In the genomic region with DNA sequence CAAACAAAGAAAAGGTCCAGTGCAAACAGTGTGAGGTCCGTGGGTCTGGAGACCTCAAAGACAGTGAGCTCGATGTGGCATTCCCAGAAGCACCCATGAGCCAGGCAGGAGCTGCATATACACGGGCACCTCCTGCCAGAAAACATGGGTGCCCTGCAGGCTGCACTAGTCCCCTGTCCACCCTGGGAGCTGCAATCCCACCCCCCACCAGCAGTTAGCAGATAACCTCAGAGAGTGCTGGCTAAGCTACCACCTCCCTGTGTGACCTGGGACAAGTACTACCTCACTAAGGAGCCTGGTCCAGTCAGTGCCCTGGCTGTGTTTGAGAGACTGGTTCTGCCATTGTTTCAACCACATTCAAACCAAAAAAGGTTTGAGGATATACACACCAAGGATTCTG, we compare ENCODE assay signal across 23 cellular contexts.
DNase-seq lines count a peak whose midpoint lies in the region; ATAC-seq and TF ChIP-seq lines count a peak whose summit lies in the region.
"Had no signal": no experiment of that assay in that cellular context is flagged by ENCODE, and none has a peak within 500 bp of the region (broad histone marks: within the 10 kb centered on the region; RNA-seq: fewer than 3 reads in every experiment).

No MANE protein-coding gene starts in this region.

- H2BK5ac ChIP-seq in H9 (ENCODE audit: insufficient read length, low read length) = no peak overlapping the region

- H3K79me2 ChIP-seq in H9 (ENCODE audit: insufficient read depth, low read length) = no peaks in the 10 kb centered on the region
- H3K79me2 ChIP-seq in neural progenitor cell (ENCODE audit: low read depth) = peaks cover 61% of the 10 kb centered on the region

- H3K4me1 Mint-ChIP-seq in H9 (peaks cover 19 to 32% of the 10 kb centered on the region in 2 experiments), endodermal cell (peaks cover 19% of the 10 kb centered on the region), neural progenitor cell (peaks cover 49% of the 10 kb centered on the region)
- no peaks in the 10 kb centered on the region for H3K4me1 Mint-ChIP-seq in activated CD8-positive, alpha-beta T cell treated with anti-CD3 and anti-CD28 coated beads, Interleukin-2, amount 10 ng/mL, durations not matched to agents 7 days and 5 days (ENCODE audit: low read depth)
- H3K4me1 Mint-ChIP-seq: CD4-positive, CD25-positive, alpha-beta regulatory T cell; CD8-positive, alpha-beta memory T cell; IgD-negative memory B cell had no signal

- H3K14ac ChIP-seq in H9 (ENCODE audit: insufficient read depth, low read length) = no peak overlapping the region

- H3K4me2 ChIP-seq in H9 (ENCODE audit: insufficient read depth, insufficient read length, low read length) (no peak overlapping the region), neural progenitor cell (no peak overlapping the region)

- TF ChIP-seq CTCF in H9 (conservative IDR thresholded peaks at IDR 0.05) (0 out of 3 replicates have a peak, but pooled peaks have one; percentile 10), WERI-Rb-1 (IDR thresholded peaks at IDR 0.05; ENCODE audit: low read depth, low read length) (0 out of 2 replicates have a peak, but pooled peaks have one; percentile 13), endodermal cell (conservative IDR thresholded peaks at IDR 0.05) (peak; percentile 34), neural progenitor cell (IDR thresholded peaks at IDR 0.05) (no peak)

- H3K36me3 ChIP-seq in WERI-Rb-1 (no peaks in the 10 kb centered on the region), endodermal cell (ENCODE audit: control insufficient read depth, insufficient read depth, low read length) (peaks cover 3% of the 10 kb centered on the region), neural progenitor cell (no peaks in the 10 kb centered on the region)
- H3K36me3 ChIP-seq: BE2C had no signal

- ATAC-seq in activated CD8-positive, alpha-beta T cell treated with anti-CD3 and anti-CD28 coated beads, Interleukin-2, amount 10 ng/mL, durations not matched to agents 7 days and 5 days = no peak
- ATAC-seq in HG03565 (IDR thresholded peaks at IDR 0.05; ENCODE audit: unreplicated experiment) (no peak), GM18505 (IDR thresholded peaks at IDR 0.05; ENCODE audit: unreplicated experiment) (no peak)
- ATAC-seq: GM12878 had no signal

- DNase-seq in H9 = no peak
- DNase-seq in WERI-Rb-1 = no peak
- no peak for DNase-seq in endodermal cell
- no peak for DNase-seq in neural progenitor cell (ENCODE audit: low spot score)
- DNase-seq in NCI-H446 (lab: John Stamatoyannopoulos, UW) = no peak
- DNase-seq in activated CD8-positive, alpha-beta T cell treated with anti-CD3 and anti-CD28 coated beads, Interleukin-2, amount 10 ng/mL, durations not matched to agents 7 days and 5 days = no peak
- DNase-seq: ACHN; BE2C; C1 segment of cervical spinal cord; CD4-positive, CD25-positive, alpha-beta regulatory T cell; CD8-positive, alpha-beta memory T cell; COR-L47; DMS 273 treated with DMSO at 0.1 percent for 48 hours; DMS53; DND-41; EL; GM23248; H7; KG1 had no signal

- H3K27ac ChIP-seq in H9 (ENCODE audit: insufficient read length, low read depth, low read length) = no peak overlapping the region
- H3K27ac ChIP-seq in WERI-Rb-1 = no peak overlapping the region
- peak overlapping the region; percentile 17 for H3K27ac ChIP-seq in endodermal cell (ENCODE audit: low read depth, low read length)
- no peak overlapping the region for H3K27ac ChIP-seq in neural progenitor cell
- H3K27ac ChIP-seq: GM23248 had no signal

- no peak overlapping the region for H2BK12ac ChIP-seq in H9 (ENCODE audit: insufficient read length, low read depth, low read length)

- H3K18ac ChIP-seq in H9 (ENCODE audit: insufficient read length, low read depth, low read length) = no peak overlapping the region

- H2BK15ac ChIP-seq in H9 (ENCODE audit: low read depth, low read length) = no peak overlapping the region

- H4K20me1 ChIP-seq in H9 (ENCODE audit: control insufficient read depth, insufficient read depth, insufficient read length) = no peaks in the 10 kb centered on the region
- H4K20me1 ChIP-seq in neural progenitor cell (ENCODE audit: low read depth) = peaks cover 10% of the 10 kb centered on the region

- H2AFZ ChIP-seq in H9 (ENCODE audit: low read length) = no peak overlapping the region
- H2AFZ ChIP-seq in neural progenitor cell (replicated peaks) = no peak overlapping the region
- H2AFZ ChIP-seq: GM23248 had no signal

- CTCF ChIA-PET in activated CD8-positive, alpha-beta T cell treated with anti-CD3 and anti-CD28 coated beads, Interleukin-2, amount 10 ng/mL, durations not matched to agents 7 days and 5 days (lab: Charles Lee) = no interaction called here

- TF ChIP-seq POLR2A in GM18505 (IDR thresholded peaks at IDR 0.05; ENCODE audit: borderline replicate concordance, extremely low read depth, insufficient read depth, insufficient read length) = no peak

- POLR2A ChIA-PET in activated CD8-positive, alpha-beta T cell treated with anti-CD3 and anti-CD28 coated beads, Interleukin-2, amount 10 ng/mL, durations not matched to agents 7 days and 5 days (lab: Charles Lee) = no interaction called here

- H3K36me3 Mint-ChIP-seq in H9 (ENCODE audit: insufficient read depth in 1 of 3, low read depth in 3 of 3) (peaks cover 10 to 32% (median 16%) of the 10 kb centered on the region in 3 experiments), endodermal cell (ENCODE audit: low read depth) (peaks cover 21% of the 10 kb centered on the region), neural progenitor cell (peaks cover 63% of the 10 kb centered on the region)
- no peaks in the 10 kb centered on the region for H3K36me3 Mint-ChIP-seq in activated CD8-positive, alpha-beta T cell treated with anti-CD3 and anti-CD28 coated beads, Interleukin-2, amount 10 ng/mL, durations not matched to agents 7 days and 5 days (ENCODE audit: low read depth)
- H3K36me3 Mint-ChIP-seq: CD4-positive, CD25-positive, alpha-beta regulatory T cell; CD8-positive, alpha-beta memory T cell; IgD-negative memory B cell had no signal

- H3K27me3 Mint-ChIP-seq in H9 (ENCODE audit: low read depth) (no peaks in the 10 kb centered on the region), endodermal cell (ENCODE audit: insufficient read depth) (no peaks in the 10 kb centered on the region), neural progenitor cell (ENCODE audit: insufficient read depth, low read depth) (peaks cover 7% of the 10 kb centered on the region)
- H3K27me3 Mint-ChIP-seq in activated CD8-positive, alpha-beta T cell treated with anti-CD3 and anti-CD28 coated beads, Interleukin-2, amount 10 ng/mL, durations not matched to agents 7 days and 5 days (ENCODE audit: low read depth) = no peaks in the 10 kb centered on the region
- H3K27me3 Mint-ChIP-seq: CD4-positive, CD25-positive, alpha-beta regulatory T cell had no signal

- no peak overlapping the region for H4K8ac ChIP-seq in H9 (replicated peaks; ENCODE audit: insufficient read length, low read depth, low read length)

- H3K9me3 Mint-ChIP-seq in H9 (no peaks in the 10 kb centered on the region), endodermal cell (no peaks in the 10 kb centered on the region), neural progenitor cell (peaks cover 8% of the 10 kb centered on the region)
- no peaks in the 10 kb centered on the region for H3K9me3 Mint-ChIP-seq in activated CD8-positive, alpha-beta T cell treated with anti-CD3 and anti-CD28 coated beads, Interleukin-2, amount 10 ng/mL, durations not matched to agents 7 days and 5 days (ENCODE audit: insufficient read depth)
- H3K9me3 Mint-ChIP-seq: CD8-positive, alpha-beta memory T cell had no signal

- no peak overlapping the region for H3K9ac ChIP-seq in H9 (ENCODE audit: extremely low read depth, insufficient read length, low read length)
- H3K9ac ChIP-seq in endodermal cell (ENCODE audit: extremely low read depth, low read length, poor library complexity, severe bottlenecking) = no peak overlapping the region
- no peak overlapping the region for H3K9ac ChIP-seq in neural progenitor cell
- H3K9ac ChIP-seq: GM23248 had no signal

- H4K5ac ChIP-seq in H9 (ENCODE audit: insufficient read length, low read depth, low read length) = no peak overlapping the region

- no peak overlapping the region for H2AK5ac ChIP-seq in H9 (ENCODE audit: insufficient read length, low read length)

- H3K9me3 ChIP-seq in H9 (ENCODE audit: control insufficient read depth, low read depth, low read length) (no peaks in the 10 kb centered on the region), WERI-Rb-1 (ENCODE audit: severe bottlenecking) (no peaks in the 10 kb centered on the region), endodermal cell (ENCODE audit: control insufficient read depth, low read length) (no peaks in the 10 kb centered on the region), neural progenitor cell (ENCODE audit: low read depth) (no peaks in the 10 kb centered on the region)
- H3K9me3 ChIP-seq: BE2C had no signal

- H2BK120ac ChIP-seq in H9 (ENCODE audit: low read depth, low read length, poor library complexity, severe bottlenecking) = no peak overlapping the region

- no peaks in the 10 kb centered on the region for H3K23me2 ChIP-seq in H9 (ENCODE audit: insufficient read length, low read depth, low read length, poor library complexity, severe bottlenecking)

- no peak overlapping the region for H3K23ac ChIP-seq in H9 (ENCODE audit: insufficient read length, low read depth, low read length)

- H3F3A ChIP-seq in neural progenitor cell (ENCODE audit: low read depth) = no peaks in the 10 kb centered on the region

- H3K79me1 ChIP-seq in H9 (ENCODE audit: insufficient read depth, low read depth, low read length, poor library complexity, severe bottlenecking) = no peaks in the 10 kb centered on the region

- no CpG with 5 or more reads among the region's 3 CpGs for WGBS in H9 (ENCODE audit: extremely low coverage, insufficient read length, low lambda C conversion rate)
- 80 to 95% methylated on average over 2 to 3 of the region's 3 CpGs for WGBS in endodermal cell (ENCODE audit: insufficient coverage in 1 of 2, insufficient read length in 1 of 2), 2 experiments

- no peak overlapping the region for H3K4ac ChIP-seq in H9 (ENCODE audit: low read depth, low read length)

- no peaks in the 10 kb centered on the region for H3K27me3 ChIP-seq in H9 (ENCODE audit: insufficient read depth, low read length)
- no peaks in the 10 kb centered on the region for H3K27me3 ChIP-seq in WERI-Rb-1 (ENCODE audit: insufficient read depth, low read depth, severe bottlenecking)
- H3K27me3 ChIP-seq in endodermal cell (ENCODE audit: control insufficient read depth, insufficient read depth, low read length, poor library complexity, severe bottlenecking) = no peaks in the 10 kb centered on the region
- H3K27me3 ChIP-seq in neural progenitor cell = no peaks in the 10 kb centered on the region
- H3K27me3 ChIP-seq: BE2C had no signal

- H3K4me3 ChIP-seq in WERI-Rb-1 (ENCODE audit: low read depth, low read length) (no peak overlapping the region), endodermal cell (ENCODE audit: low read length) (no peak overlapping the region), neural progenitor cell (no peak overlapping the region)
- H3K4me3 ChIP-seq: GM12878, GM23248 had no signal

- H3K56ac ChIP-seq in H9 (ENCODE audit: insufficient read length, low read depth, low read length) = no peak overlapping the region

- H3T11ph ChIP-seq in H9 (ENCODE audit: low read length) = no peak overlapping the region

- no peaks in the 10 kb centered on the region for H3K4me1 ChIP-seq in H9 (ENCODE audit: insufficient read depth, low read length)
- H3K4me1 ChIP-seq in endodermal cell (ENCODE audit: control insufficient read depth, insufficient read depth, low read length) = no peaks in the 10 kb centered on the region
- H3K4me1 ChIP-seq in neural progenitor cell = peaks cover 7% of the 10 kb centered on the region
- H3K4me1 ChIP-seq: BE2C had no signal

- H3K27ac Mint-ChIP-seq in H9 (peak overlapping the region in 1 of 3 experiments; percentile 73; a peak in 1 of 7 replicates), endodermal cell (no peak overlapping the region), neural progenitor cell (peak overlapping the region; percentile 46)
- H3K27ac Mint-ChIP-seq in activated CD8-positive, alpha-beta T cell treated with anti-CD3 and anti-CD28 coated beads, Interleukin-2, amount 10 ng/mL, durations not matched to agents 7 days and 5 days = no peak overlapping the region
- H3K27ac Mint-ChIP-seq: IgD-negative memory B cell had no signal

- H4K91ac ChIP-seq in H9 (ENCODE audit: insufficient read length, low read depth, low read length) = no peak overlapping the region

- H3K4me3 Mint-ChIP-seq in H9 (no peak overlapping the region), endodermal cell (no peak overlapping the region), neural progenitor cell (no peak overlapping the region)
- no peak overlapping the region for H3K4me3 Mint-ChIP-seq in activated CD8-positive, alpha-beta T cell treated with anti-CD3 and anti-CD28 coated beads, Interleukin-2, amount 10 ng/mL, durations not matched to agents 7 days and 5 days
- H3K4me3 Mint-ChIP-seq: CD4-positive, CD25-positive, alpha-beta regulatory T cell; CD8-positive, alpha-beta memory T cell; IgD-negative memory B cell had no signal

- no peak overlapping the region for H2BK20ac ChIP-seq in H9 (ENCODE audit: low read depth, low read length, poor library complexity, severe bottlenecking)
